Comparison of ENCODE assay signal across 8 cellular contexts in the genomic region with DNA sequence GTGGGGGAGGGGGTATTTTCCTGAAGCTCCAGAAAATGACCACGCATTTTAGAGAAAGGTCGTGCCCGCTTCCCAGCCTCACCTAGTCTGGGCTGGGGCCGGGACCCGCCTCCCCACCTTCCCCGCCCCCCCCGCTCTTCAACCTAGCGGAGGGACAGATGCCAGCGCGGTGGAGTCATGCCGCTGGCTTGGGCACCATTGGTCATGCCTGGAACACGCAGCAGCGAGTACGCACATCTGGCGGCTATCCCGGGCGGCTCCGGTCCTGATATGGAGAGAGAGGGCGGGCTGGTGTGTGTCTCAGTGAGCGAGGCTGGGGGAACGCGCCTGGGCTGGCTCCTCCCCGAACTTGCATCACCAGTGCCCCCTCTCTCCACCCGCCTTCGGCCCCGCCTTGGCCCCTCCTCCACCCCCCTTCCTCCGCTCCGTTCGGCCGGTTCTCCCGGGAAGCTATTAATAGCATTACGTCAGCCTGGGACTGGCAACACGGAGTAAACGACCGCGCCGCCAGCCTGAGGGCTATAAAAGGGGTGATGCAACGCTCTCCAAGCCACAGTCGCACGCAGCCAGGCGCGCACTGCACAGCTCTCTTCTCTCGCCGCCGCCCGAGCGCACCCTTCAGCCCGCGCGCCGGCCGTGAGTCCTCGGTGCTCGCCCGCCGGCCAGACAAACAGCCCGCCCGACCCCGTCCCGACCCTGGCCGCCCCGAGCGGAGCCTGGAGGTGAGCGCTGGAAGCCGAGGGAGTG. TPM values are rescaled to one million over a fixed set of nuclear protein-coding genes. Genes with fewer than 3 reads are reported as not detected.
A peak's percentile ranks its signal among the peaks of the same experiment; 100 is the strongest.
DNase-seq lines count a peak whose midpoint lies in the region; TF ChIP-seq lines count a peak whose summit lies in the region.

A gene with protein sequence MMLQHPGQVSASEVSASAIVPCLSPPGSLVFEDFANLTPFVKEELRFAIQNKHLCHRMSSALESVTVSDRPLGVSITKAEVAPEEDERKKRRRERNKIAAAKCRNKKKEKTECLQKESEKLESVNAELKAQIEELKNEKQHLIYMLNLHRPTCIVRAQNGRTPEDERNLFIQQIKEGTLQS (plus strand): TSS at position 553 of the 747 bp plus-strand sequence. CDS start 6,261 bp downstream, outside the sequence.

- no peaks in the 10 kb centered on the region for H3K9me3 Mint-ChIP-seq in activated naive CD4-positive, alpha-beta T cell treated with anti-CD3 and anti-CD28 coated beads for 36 hours

- peaks cover 32% of the 10 kb centered on the region for H3K36me3 Mint-ChIP-seq in activated naive CD4-positive, alpha-beta T cell treated with anti-CD3 and anti-CD28 coated beads for 36 hours (ENCODE audit: low read depth)

- intact Hi-C loops in activated naive CD4-positive, alpha-beta T cell treated with anti-CD3 and anti-CD28 coated beads for 36 hours (cut with micrococcal nuclease): loop anchor here (1.0 to 5.0 kb wide), 9 partner anchors 12 to 574 kb away; partner anchors contain the start of genes DTL, FLVCR1, INTS7 and NSL1

- peak within 1 kb of the TSS; percentile 92 for H3K27ac Mint-ChIP-seq in activated naive CD4-positive, alpha-beta T cell treated with anti-CD3 and anti-CD28 coated beads for 36 hours

- TF ChIP-seq CTCF in HFF-Myc (IDR thresholded peaks at IDR 0.05; ENCODE audit: low read depth, low read length, missing control alignments): no peak

- peaks cover 43% of the 10 kb centered on the region for H3K27me3 Mint-ChIP-seq in activated naive CD4-positive, alpha-beta T cell treated with anti-CD3 and anti-CD28 coated beads for 36 hours (ENCODE audit: low read depth)

- peak within 1 kb of the TSS; percentile 85 for H3K27ac ChIP-seq in substantia nigra (ENCODE audit: low read depth, low read length, poor library complexity, severe bottlenecking)

- DNase-seq in GM04504 (ENCODE audit: low read depth): peak; percentile 99
- DNase-seq in HFF-Myc (ENCODE audit: extremely low read depth, low read depth): peak; percentile 95
- DNase-seq in MV-4-11 (lab: John Stamatoyannopoulos, UW): peak; percentile 96
- DNase-seq in SK-N-DZ (ENCODE audit: low spot score): peak; percentile 91
- peak; percentile 98 for DNase-seq in activated naive CD4-positive, alpha-beta T cell treated with anti-CD3 and anti-CD28 coated beads for 36 hours
- DNase-seq in germinal center (ENCODE audit: low spot score): peak; percentile 75
- peak; percentile 97 for DNase-seq in non-pigmented ciliary epithelial cell (ENCODE audit: low read depth)
- DNase-seq in substantia nigra (lab: John Stamatoyannopoulos, UW): peak; percentile 90 to 100 (median 98)

- CTCF ChIA-PET in activated naive CD4-positive, alpha-beta T cell treated with anti-CD3 and anti-CD28 coated beads for 36 hours (lab: Charles Lee): interaction anchor here (1.2 to 2.9 kb wide), 2 partner anchors 11 to 131 kb away, joined by 8 to 15 read pairs; no protein-coding TSS in a partner anchor

- peaks cover 52% of the 10 kb centered on the region for H3K4me1 Mint-ChIP-seq in activated naive CD4-positive, alpha-beta T cell treated with anti-CD3 and anti-CD28 coated beads for 36 hours (ENCODE audit: low read depth)

- peak within 1 kb of the TSS; percentile 90 for H3K4me3 Mint-ChIP-seq in activated naive CD4-positive, alpha-beta T cell treated with anti-CD3 and anti-CD28 coated beads for 36 hours

- H3K4me3 ChIP-seq in HFF-Myc (replicated peaks; ENCODE audit: low read depth, low read length): peak within 1 kb of the TSS; percentile 61

RNA-seq across cellular contexts. Expression of the gene that starts here (rescaled TPM):
- polyA plus RNA-seq in SK-N-DZ (2014; cell fraction: cytosol; rRNA removed): 4.0 and 5.2 TPM in 2 replicates
- 1.6 and 3.4 TPM in 2 replicates for polyA plus RNA-seq in SK-N-DZ (2014; cell fraction: nucleus; rRNA removed)
- 10 to 100 TPM; 67.4 to 67.7 TPM for total RNA-seq in activated naive CD4-positive, alpha-beta T cell treated with anti-CD3 and anti-CD28 coated beads for 36 hours

Comparison
In these comparisons a context has a peak if more than half of its experiments do, and no peak if none do; other contexts are left out.
1. Peak in every context shown above with its lines: DNase-seq, H3K4me3 ChIP-seq and H3K27ac ChIP-seq.